20 cellular contexts compared by ENCODE assay signal in the genomic region with DNA sequence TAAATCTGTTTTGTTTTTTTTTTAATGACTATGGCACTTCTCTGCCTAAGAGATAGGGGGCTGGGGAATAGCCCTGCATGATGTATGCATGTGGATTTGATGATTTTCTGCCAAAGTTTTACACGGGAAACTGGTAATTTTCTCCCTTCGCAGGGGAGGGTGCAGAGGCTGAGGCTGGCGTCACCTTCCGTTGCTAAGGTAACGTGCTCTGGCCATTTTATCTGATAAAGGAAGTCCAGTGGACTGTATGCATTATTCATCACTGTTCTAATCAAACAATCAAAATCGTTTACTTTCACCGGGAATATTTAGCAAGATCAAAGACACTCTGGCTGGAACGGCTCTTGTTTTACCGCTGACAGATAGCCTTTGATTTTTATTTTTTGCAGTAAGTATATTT. TPM values are rescaled to one million over a fixed set of nuclear protein-coding genes. Genes with fewer than 3 reads are reported as not detected.
DNase-seq lines count a peak whose midpoint lies in the region; ATAC-seq and TF ChIP-seq lines count a peak whose summit lies in the region.
"Had no signal": no experiment of that assay in that cellular context is flagged by ENCODE, and none has a peak within 500 bp of the region (broad histone marks: within the 10 kb centered on the region; RNA-seq: fewer than 3 reads in every experiment).

No MANE protein-coding gene starts in this region.

- H3K9me3 Mint-ChIP-seq in brain: peaks cover 0 to 4% (median 0%) of the 10 kb centered on the region in 5 experiments
- no peaks in the 10 kb centered on the region for H3K9me3 Mint-ChIP-seq in mesothelial cell of epicardium
- H3K9me3 Mint-ChIP-seq in activated CD4-positive, alpha-beta memory T cell treated with anti-CD3 and anti-CD28 coated beads, Interleukin-2, amount 10 ng/mL, durations not matched to agents 7 days and 5 days: no peaks in the 10 kb centered on the region
- H3K9me3 Mint-ChIP-seq: activated naive CD4-positive, alpha-beta T cell treated with anti-CD3 and anti-CD28 coated beads, Interleukin-2, amount 50 U/mL, for 24 hours; activated T-cell treated with anti-CD3 and anti-CD28 coated beads, Interleukin-2, amount 50 U/mL, for 72 hours had no signal

- H3K27me3 Mint-ChIP-seq in brain: no peaks in the 10 kb centered on the region
- H3K27me3 Mint-ChIP-seq in mesothelial cell of epicardium (ENCODE audit: low read depth): peaks cover 42% of the 10 kb centered on the region
- peaks cover 3% of the 10 kb centered on the region for H3K27me3 Mint-ChIP-seq in activated CD4-positive, alpha-beta memory T cell treated with anti-CD3 and anti-CD28 coated beads, Interleukin-2, amount 10 ng/mL, durations not matched to agents 7 days and 5 days

- H3K4me1 Mint-ChIP-seq in brain: peaks cover 46% of the 10 kb centered on the region
- H3K4me1 Mint-ChIP-seq in mesothelial cell of epicardium: peaks cover 20% of the 10 kb centered on the region
- H3K4me1 Mint-ChIP-seq in activated CD4-positive, alpha-beta memory T cell treated with anti-CD3 and anti-CD28 coated beads, Interleukin-2, amount 10 ng/mL, durations not matched to agents 7 days and 5 days: no peaks in the 10 kb centered on the region
- H3K4me1 Mint-ChIP-seq: activated naive CD4-positive, alpha-beta T cell treated with anti-CD3 and anti-CD28 coated beads, Interleukin-2, amount 50 U/mL, for 24 hours had no signal

- H3K27ac Mint-ChIP-seq in brain (peak overlapping the region; percentile 16 to 95 (median 68)), mesothelial cell of epicardium (peak overlapping the region; percentile 72)
- H3K27ac Mint-ChIP-seq in activated CD4-positive, alpha-beta memory T cell treated with anti-CD3 and anti-CD28 coated beads, Interleukin-2, amount 10 ng/mL, durations not matched to agents 7 days and 5 days: no peak overlapping the region
- H3K27ac Mint-ChIP-seq: activated CD8-positive, alpha-beta T cell treated with anti-CD3 and anti-CD28 coated beads, Interleukin-2, amount 10 ng/mL, durations not matched to agents 7 days and 5 days; activated naive CD4-positive, alpha-beta T cell treated with anti-CD3 and anti-CD28 coated beads, Interleukin-2, amount 50 U/mL, for 24 hours; activated T-cell treated with anti-CD3 and anti-CD28 coated beads, Interleukin-2, amount 50 U/mL, for 72 hours had no signal

- no peak for ATAC-seq in GM18867 (IDR thresholded peaks at IDR 0.05; ENCODE audit: unreplicated experiment)
- ATAC-seq: activated CD8-positive, alpha-beta T cell treated with anti-CD3 and anti-CD28 coated beads, Interleukin-2, amount 10 ng/mL, durations not matched to agents 7 days and 5 days; activated T-cell treated with anti-CD3 and anti-CD28 coated beads, Interleukin-2, amount 50 U/mL, for 72 hours; HCT116; pancreas; upper lobe of right lung had no signal

- POLR2A ChIA-PET in activated CD4-positive, alpha-beta memory T cell treated with anti-CD3 and anti-CD28 coated beads, Interleukin-2, amount 10 ng/mL, durations not matched to agents 7 days and 5 days (lab: Charles Lee): no interaction called here

- CTCF ChIA-PET in activated CD4-positive, alpha-beta memory T cell treated with anti-CD3 and anti-CD28 coated beads, Interleukin-2, amount 10 ng/mL, durations not matched to agents 7 days and 5 days (lab: Charles Lee): no interaction called here

- H3K36me3 Mint-ChIP-seq in brain (no peaks in the 10 kb centered on the region), mesothelial cell of epicardium (no peaks in the 10 kb centered on the region)
- H3K36me3 Mint-ChIP-seq in activated CD4-positive, alpha-beta memory T cell treated with anti-CD3 and anti-CD28 coated beads, Interleukin-2, amount 10 ng/mL, durations not matched to agents 7 days and 5 days (ENCODE audit: low read depth): no peaks in the 10 kb centered on the region
- H3K36me3 Mint-ChIP-seq: activated naive CD4-positive, alpha-beta T cell treated with anti-CD3 and anti-CD28 coated beads, Interleukin-2, amount 50 U/mL, for 24 hours had no signal

- DNase-seq in Daoy (ENCODE audit: low read depth) (peak; percentile 66), NCI-H2227 (lab: John Stamatoyannopoulos, UW; ENCODE audit: unreplicated experiment) (peak; percentile 69), mesothelial cell of epicardium (ENCODE audit: low spot score in 2 of 2, unreplicated experiment in 2 of 2) (no peak), T-helper 2 cell (no peak)
- DNase-seq in activated T-cell treated with anti-CD3 and anti-CD28 coated beads, Interleukin-2, amount 50 U/mL, for 1 hour: no peak
- DNase-seq in activated CD4-positive, alpha-beta memory T cell treated with anti-CD3 and anti-CD28 coated beads, Interleukin-2, amount 10 ng/mL, durations not matched to agents 7 days and 5 days: no peak
- DNase-seq: activated CD8-positive, alpha-beta T cell treated with anti-CD3 and anti-CD28 coated beads, Interleukin-2, amount 10 ng/mL, durations not matched to agents 7 days and 5 days; activated T-cell treated with anti-CD3 and anti-CD28 coated beads, Interleukin-2, amount 50 U/mL, for 72 hours; esophagus squamous epithelium; NCI-H1105; NCI-H345; pancreas; stimulated activated CD4-positive, alpha-beta T cell treated with anti-CD3 and anti-CD28 coated beads, Interleukin-1b, Interleukin-23, amount 100 ng/mL, for 48 hours; stomach; T-helper 1 cell; upper lobe of right lung had no signal

- H3K4me3 Mint-ChIP-seq in brain: peak overlapping the region; percentile 62 to 88 (median 85)
- no peak overlapping the region for H3K4me3 Mint-ChIP-seq in mesothelial cell of epicardium
- no peak overlapping the region for H3K4me3 Mint-ChIP-seq in activated CD4-positive, alpha-beta memory T cell treated with anti-CD3 and anti-CD28 coated beads, Interleukin-2, amount 10 ng/mL, durations not matched to agents 7 days and 5 days
- H3K4me3 Mint-ChIP-seq: activated CD8-positive, alpha-beta T cell treated with anti-CD3 and anti-CD28 coated beads, Interleukin-2, amount 10 ng/mL, durations not matched to agents 7 days and 5 days; activated naive CD4-positive, alpha-beta T cell treated with anti-CD3 and anti-CD28 coated beads, Interleukin-2, amount 50 U/mL, for 24 hours; activated T-cell treated with anti-CD3 and anti-CD28 coated beads, Interleukin-2, amount 50 U/mL, for 72 hours had no signal

- TF ChIP-seq CTCF in brain (conservative IDR thresholded peaks at IDR 0.05) (no peak), mesothelial cell of epicardium (IDR thresholded peaks at IDR 0.05; ENCODE audit: unreplicated experiment) (no peak)

RNA-seq across cellular contexts. Expression of gene PHACTR1, which starts 0.8 kb away (rescaled TPM):
- total RNA-seq in Daoy (2014; rRNA removed; shearing (Covaris generic)): 4.1 and 13.2 TPM in 2 replicates
- 38.5 TPM for polyA plus RNA-seq in brain (ENCODE audit: insufficient read depth, low read depth, low replicate concordance)
- 0.76 to 2.0 TPM (median 1.4 TPM) in 3 replicates for total RNA-seq in mesothelial cell of epicardium
- total RNA-seq in activated CD4-positive, alpha-beta memory T cell treated with anti-CD3 and anti-CD28 coated beads, Interleukin-2, amount 10 ng/mL, durations not matched to agents 7 days and 5 days: under 1 TPM; 0.33 to 0.53 TPM

Comparison
In these comparisons a context has a peak if more than half of its experiments do, and no peak if none do; other contexts are left out.
1. DNase-seq: peak in Daoy (single experiment) and NCI-H2227 (single experiment); none in mesothelial cell of epicardium (0 of 2), activated T-cell treated with anti-CD3 and anti-CD28 coated beads, Interleukin-2, amount 50 U/mL, for 1 hour (single experiment), T-helper 2 cell (0 of 5) and activated CD4-positive, alpha-beta memory T cell treated with anti-CD3 and anti-CD28 coated beads, Interleukin-2, amount 10 ng/mL, durations not matched to agents 7 days and 5 days (single experiment).
2. H3K4me3 Mint-ChIP-seq: peak in brain (5 of 5); none in mesothelial cell of epicardium (single experiment) and activated CD4-positive, alpha-beta memory T cell treated with anti-CD3 and anti-CD28 coated beads, Interleukin-2, amount 10 ng/mL, durations not matched to agents 7 days and 5 days (single experiment).